Comparison of ENCODE assay signal across 8 cellular contexts in the genomic region with DNA sequence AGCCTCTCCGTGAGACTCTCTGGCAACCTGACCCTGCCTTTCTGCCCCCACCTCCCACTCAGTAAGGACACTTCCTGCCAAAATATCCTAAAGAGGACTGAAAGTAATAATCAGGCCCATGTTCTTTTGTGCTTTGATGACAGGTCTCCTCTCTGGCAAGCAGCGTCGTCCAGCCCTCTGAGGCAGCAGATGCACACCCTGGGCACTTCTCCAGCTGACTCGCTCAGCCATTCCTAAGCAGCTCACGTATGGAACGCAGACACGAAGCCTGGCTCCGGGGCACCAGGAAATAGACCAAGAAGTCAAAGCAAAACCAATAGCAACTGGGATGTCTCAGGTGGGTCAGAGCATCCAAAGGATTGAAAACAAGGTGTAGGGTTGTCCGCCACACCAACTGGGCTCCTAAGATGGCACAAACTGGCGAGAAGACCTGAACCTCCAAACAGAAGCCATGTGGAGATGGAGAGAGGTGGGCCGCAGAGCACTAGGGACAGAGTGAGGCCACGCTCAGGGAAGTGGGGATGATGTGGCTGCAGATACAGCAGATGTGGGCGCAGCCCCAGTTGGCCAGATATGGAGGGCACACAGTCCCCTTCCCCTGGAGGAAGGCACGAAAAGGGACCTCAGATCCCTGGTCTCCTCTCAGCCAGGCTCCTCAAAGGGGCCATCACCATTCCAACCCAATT. TPM values are rescaled to one million over a fixed set of nuclear protein-coding genes. Genes with fewer than 3 reads are reported as not detected.
DNase-seq lines count a peak whose midpoint lies in the region; ATAC-seq, FAIRE-seq and TF ChIP-seq lines count a peak whose summit lies in the region.

No MANE protein-coding gene starts in this region.

- no peaks in the 10 kb centered on the region for H3K9me3 Mint-ChIP-seq in activated naive CD8-positive, alpha-beta T cell treated with anti-CD3 and anti-CD28 coated beads, Interleukin-2, amount 10 ng/mL, durations not matched to agents 7 days and 5 days

- no TSS peak for BruUV-seq in HepG2 (replicated peaks; lab: Mats Ljungman, UMichigan)

- intact Hi-C loops in HepG2 (cut with micrococcal nuclease; ENCODE audit: unreplicated experiment) = no loop called here
- intact Hi-C loops in right lobe of liver (cut with DNase I) = no loop called here
- intact Hi-C loops in kidney (cut with DNase I) = no loop called here

- no peak for ATAC-seq in HepG2
- ATAC-seq in right lobe of liver = no peak
- no peak for ATAC-seq in activated naive CD8-positive, alpha-beta T cell treated with anti-CD3 and anti-CD28 coated beads, Interleukin-2, amount 10 ng/mL, durations not matched to agents 7 days and 5 days (ENCODE audit: low read depth)
- ATAC-seq in GM19324 (IDR thresholded peaks at IDR 0.05; ENCODE audit: low FRiP score, unreplicated experiment) = no peak

- FAIRE-seq in HepG2 (lab: Jason Lieb, UNC) (no peak), kidney (lab: Jason Lieb, UNC) (no peak)

- no peak for TF ChIP-seq POLR2A in HepG2 (IDR thresholded peaks at IDR 0.05; ENCODE audit: insufficient read depth in 1 of 2, low read depth in 2 of 2, low read length in 2 of 2)
- no peak for TF ChIP-seq POLR2A in right lobe of liver (IDR thresholded peaks at IDR 0.05)

- H3K27ac Mint-ChIP-seq in activated naive CD8-positive, alpha-beta T cell treated with anti-CD3 and anti-CD28 coated beads, Interleukin-2, amount 10 ng/mL, durations not matched to agents 7 days and 5 days = peak overlapping the region; percentile 48

- DNase-seq in HepG2 (ENCODE audit: low spot score) = no peak
- no peak for DNase-seq in right lobe of liver
- DNase-seq in activated naive CD8-positive, alpha-beta T cell treated with anti-CD3 and anti-CD28 coated beads, Interleukin-2, amount 10 ng/mL, durations not matched to agents 7 days and 5 days = no peak
- DNase-seq in kidney = peak; percentile 58
- no peak for DNase-seq in central memory CD4-positive, alpha-beta T cell
- no peak for DNase-seq in NCI-H526 (lab: John Stamatoyannopoulos, UW)
- DNase-seq in GM20000 (ENCODE audit: low spot score) = no peak

- no peaks in the 10 kb centered on the region for H3K27me3 Mint-ChIP-seq in activated naive CD8-positive, alpha-beta T cell treated with anti-CD3 and anti-CD28 coated beads, Interleukin-2, amount 10 ng/mL, durations not matched to agents 7 days and 5 days

- peaks cover 26% of the 10 kb centered on the region for H3K4me1 Mint-ChIP-seq in activated naive CD8-positive, alpha-beta T cell treated with anti-CD3 and anti-CD28 coated beads, Interleukin-2, amount 10 ng/mL, durations not matched to agents 7 days and 5 days

- no peaks in the 10 kb centered on the region for H4K20me1 ChIP-seq in HepG2 (ENCODE audit: insufficient read depth, low read length)

- TF ChIP-seq CTCF in HepG2 (CRISPR knock-in tag; IDR thresholded peaks at IDR 0.05) = no peak
- no peak for TF ChIP-seq CTCF in right lobe of liver (IDR thresholded peaks at IDR 0.05)
- TF ChIP-seq CTCF in kidney (IDR thresholded peaks at IDR 0.05; ENCODE audit: borderline replicate concordance, extremely low read depth, insufficient read depth) = no peak
- no peak for TF ChIP-seq CTCF in GM20000 (IDR thresholded peaks at IDR 0.05; ENCODE audit: extremely low read depth, missing control alignments)

- H3K9ac ChIP-seq in HepG2 (ENCODE audit: insufficient read depth, low read depth, low read length) (no peak overlapping the region), kidney (ENCODE audit: low read length in 2 of 2) (no peak overlapping the region)

- in situ Hi-C loops in HepG2 (cut with HindIII; ENCODE audit: extremely low pct_ligation_motif_present, low pct_unique_long_range_greater_than_20kb) = no loop called here

- H3K4me1 ChIP-seq in HepG2 (ENCODE audit: insufficient read depth, low read length) (peaks cover 28% of the 10 kb centered on the region), right lobe of liver (peaks cover 0 to 18% (median 0%) of the 10 kb centered on the region in 4 donors), kidney (ENCODE audit: control insufficient read depth in 1 of 2, insufficient read depth in 1 of 2, low read depth in 1 of 2, low read length in 2 of 2) (peaks cover 0 to 3% of the 10 kb centered on the region in 2 donors)

- CTCF ChIA-PET in HepG2 (lab: Yijun Ruan, JAX; ENCODE audit: low intra/inter-chr PET ratio, low total read pairs) = no interaction called here

- H3K4me3 ChIP-seq in HepG2 (replicated peaks in 1 of 3; ENCODE audit: insufficient read depth in 1 of 3, low read depth in 2 of 3, low read length in 3 of 3) (no peak overlapping the region), right lobe of liver (no peak overlapping the region), kidney (ENCODE audit: low read length in 2 of 2) (no peak overlapping the region)

- H3K9me3 ChIP-seq in HepG2 (ENCODE audit: low read length) = no peaks in the 10 kb centered on the region
- no peaks in the 10 kb centered on the region for H3K9me3 ChIP-seq in right lobe of liver
- no peaks in the 10 kb centered on the region for H3K9me3 ChIP-seq in kidney (ENCODE audit: control insufficient read depth in 1 of 2, low read length in 2 of 2)

- 44% methylated on average over 14 of the region's 14 CpGs for WGBS in HepG2 (ENCODE audit: low lambda C conversion rate)
- WGBS in right lobe of liver (ENCODE audit: insufficient coverage, low coverage, low lambda C conversion rate, missing lambda C conversion rate) = 64% methylated on average over 11 of the region's 14 CpGs

- H2AFZ ChIP-seq in HepG2 (ENCODE audit: low read length) = no peak overlapping the region

- TF ChIP-seq RAD21 in HepG2 (CRISPR knock-in tag; IDR thresholded peaks at IDR 0.05) = no peak

- POLR2A ChIA-PET in HepG2 (lab: Yijun Ruan, JAX) = no interaction called here
- POLR2A ChIA-PET in activated naive CD8-positive, alpha-beta T cell treated with anti-CD3 and anti-CD28 coated beads, Interleukin-2, amount 10 ng/mL, durations not matched to agents 7 days and 5 days (lab: Charles Lee) = interaction anchor here (1.0 kb wide), 1 partner anchor 18 kb away, joined by 3 read pairs; no protein-coding TSS in a partner anchor

- peaks cover 23 to 50% of the 10 kb centered on the region in 2 experiments for H3K27me3 ChIP-seq in HepG2 (ENCODE audit: control insufficient read depth in 1 of 2, insufficient read depth in 2 of 2, low read length in 2 of 2)
- peaks cover 0 to 10% of the 10 kb centered on the region in 2 donors for H3K27me3 ChIP-seq in right lobe of liver

- no peak overlapping the region for H3K4me2 ChIP-seq in HepG2 (ENCODE audit: low read depth, low read length)

- no peaks in the 10 kb centered on the region for H3K79me2 ChIP-seq in HepG2 (ENCODE audit: insufficient read depth, low read length)

- TF ChIP-seq EP300 in HepG2 (IDR thresholded peaks at IDR 0.05; ENCODE audit: low read depth in 2 of 2, low read length in 2 of 2) = no peak
- no peak for TF ChIP-seq EP300 in HepG2 (CRISPR knock-in tag; IDR thresholded peaks at IDR 0.05; ENCODE audit: borderline replicate concordance)

- H3K4me3 Mint-ChIP-seq in activated naive CD8-positive, alpha-beta T cell treated with anti-CD3 and anti-CD28 coated beads, Interleukin-2, amount 10 ng/mL, durations not matched to agents 7 days and 5 days = peak overlapping the region; percentile 98

- H3K36me3 ChIP-seq in HepG2 (replicated peaks in 1 of 2; ENCODE audit: control insufficient read depth in 1 of 2, insufficient read depth in 2 of 2, low read length in 2 of 2) = no peaks in the 10 kb centered on the region
- no peaks in the 10 kb centered on the region for H3K36me3 ChIP-seq in right lobe of liver
- no peaks in the 10 kb centered on the region for H3K36me3 ChIP-seq in kidney (ENCODE audit: control insufficient read depth in 1 of 2, insufficient read depth in 2 of 2, low read length in 2 of 2)

- peaks cover 34% of the 10 kb centered on the region for H3K36me3 Mint-ChIP-seq in activated naive CD8-positive, alpha-beta T cell treated with anti-CD3 and anti-CD28 coated beads, Interleukin-2, amount 10 ng/mL, durations not matched to agents 7 days and 5 days

- H3K27ac ChIP-seq in HepG2 (ENCODE audit: extremely low read length, insufficient read depth, low read length) (no peak overlapping the region), right lobe of liver (no peak overlapping the region), kidney (ENCODE audit: low read depth in 2 of 2, low read length in 2 of 2) (no peak overlapping the region)

TF ChIP-seq in HepG2, 621 proteins besides CTCF, POLR2A, EP300 and RAD21 (continues in another document):
- TF ChIP-seq CHCHD3 (CRISPR knock-in tag; IDR thresholded peaks at IDR 0.05) (0 out of 2 replicates have a peak, but pooled peaks have one; percentile 35), ZNF674 (CRISPR knock-in tag; IDR thresholded peaks at IDR 0.05; ENCODE audit: low read depth) (no peak), ZFP90 (CRISPR knock-in tag; IDR thresholded peaks at IDR 0.05; ENCODE audit: borderline replicate concordance) (no peak)

RNA-seq across cellular contexts. Expression of gene RASSF2, which starts 2.4 kb away (rescaled TPM):
- total RNA-seq in HepG2 (2016; rRNA removed; fragmentation: Illumina TruSeq; extraction: Trizol) (0.53 and 0.83 TPM in 2 replicates), right lobe of liver (1 to 10 TPM; 2.0 to 4.8 (median 4.2) TPM), kidney (17.8 TPM)
- under 0.01 and 0.09 TPM in 2 replicates for total RNA-seq in HepG2 (2016; cell fraction: cytosol; rRNA removed; fragmentation: Illumina TruSeq; extraction: Trizol; ENCODE audit: low read depth)
- total RNA-seq in HepG2 (2016; cell fraction: insoluble cytoplasmic fraction; rRNA removed; fragmentation: Illumina TruSeq; extraction: Trizol) = 0.61 and 0.86 TPM in 2 replicates
- 0.25 and 0.31 TPM in 2 replicates for total RNA-seq in HepG2 (2016; cell fraction: membrane; rRNA removed; fragmentation: Illumina TruSeq; extraction: Trizol)
- 0.19 and 0.44 TPM in 2 replicates for total RNA-seq in HepG2 (2016; cell fraction: nucleus; rRNA removed; fragmentation: Illumina TruSeq; extraction: Trizol)
- polyA plus RNA-seq in HepG2 (2011; rRNA removed) (0.09 and 0.16 TPM in 2 replicates), kidney (ENCODE audit: insufficient read depth, low read depth, low replicate concordance) (1.2 TPM)
- 0.09 and 0.10 TPM in 2 replicates for polyA plus RNA-seq in HepG2 (2011; cell fraction: cytosol; rRNA removed)
- polyA plus RNA-seq in HepG2 (2011; cell fraction: nucleus; rRNA removed) = 0.11 and 0.19 TPM in 2 replicates
- polyA plus RNA-seq in HepG2 (2012) = 0.05 and 0.08 TPM in 2 replicates
- 0.06 and 0.08 TPM in 2 replicates for polyA plus RNA-seq in HepG2 (2016; cell fraction: cytosol; fragmentation: Illumina TruSeq; extraction: Trizol; ENCODE audit: low read depth)
- 0.59 and 0.73 TPM in 2 replicates for polyA plus RNA-seq in HepG2 (2016; cell fraction: insoluble cytoplasmic fraction; fragmentation: Illumina TruSeq; extraction: Trizol; ENCODE audit: low read depth)
- polyA plus RNA-seq in HepG2 (2016; cell fraction: membrane; fragmentation: Illumina TruSeq; extraction: Trizol; ENCODE audit: low read depth) = 0.10 and 0.11 TPM in 2 replicates
- 0.48 and 0.55 TPM in 2 replicates for polyA plus RNA-seq in HepG2 (2016; cell fraction: nucleus; fragmentation: Illumina TruSeq; extraction: Trizol; ENCODE audit: insufficient read depth, low read depth)
- 0.06 TPM in 1 of 2 replicates, not detected in the other for polyA minus RNA-seq in HepG2 (2011; rRNA and poly(A)+ RNA removed; ENCODE audit: low replicate concordance)
- 0.10 TPM in 1 of 2 replicates, not detected in the other for polyA minus RNA-seq in HepG2 (2011; cell fraction: cytosol; rRNA and poly(A)+ RNA removed)
- polyA minus RNA-seq in HepG2 (2011; cell fraction: nucleus; rRNA and poly(A)+ RNA removed) = 0.12 and 0.13 TPM in 2 replicates
- total RNA-seq in activated naive CD8-positive, alpha-beta T cell treated with anti-CD3 and anti-CD28 coated beads, Interleukin-2, amount 10 ng/mL, durations not matched to agents 7 days and 5 days = 10 to 100 TPM; 45.8 to 46.5 TPM
